In the genomic region with DNA sequence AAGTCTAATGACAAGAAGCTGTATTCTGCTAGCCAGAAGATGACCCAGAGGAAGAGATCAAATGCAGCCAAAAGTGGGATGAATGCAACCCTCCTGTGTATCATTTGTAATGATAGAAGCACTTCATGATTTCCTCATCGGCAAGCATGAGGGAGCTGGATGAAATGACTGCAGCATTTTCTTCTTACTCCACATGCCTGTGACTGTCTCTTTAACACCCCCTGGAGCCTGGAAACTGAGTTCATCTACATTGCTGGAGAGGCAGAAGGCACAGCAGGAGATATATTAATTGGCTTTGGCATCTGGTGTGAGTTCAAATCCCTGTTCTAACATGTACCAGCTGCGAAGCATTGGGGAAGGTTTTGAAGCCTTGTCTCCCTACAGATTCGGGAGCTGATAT, we compare ENCODE assay signal across 22 cellular contexts. TPM values are rescaled to one million over a fixed set of nuclear protein-coding genes. Genes with fewer than 3 reads are reported as not detected.
DNase-seq lines count a peak whose midpoint lies in the region; TF ChIP-seq lines count a peak whose summit lies in the region.
"Had no signal": no experiment of that assay in that cellular context is flagged by ENCODE, and none has a peak within 500 bp of the region (broad histone marks: within the 10 kb centered on the region; RNA-seq: fewer than 3 reads in every experiment).

No MANE protein-coding gene starts in this region.

- H3K4me2 ChIP-seq in mesendoderm (ENCODE audit: low read length), result no peak overlapping the region
- H3K4me2 ChIP-seq: SK-N-SH had no signal

- no peaks in the 10 kb centered on the region for H3K4me1 Mint-ChIP-seq in activated T-helper 1 cell treated with anti-CD3 and anti-CD28 coated beads, Interleukin-12 subunit alpha, Interleukin-12 subunit beta, Interleukin-2, Interleukin-4 antibody, amounts not matched to agents 30 ng/mL and 10 ng/mL and 1 ng/mL, durations not matched to agents 14 hours and 24 hours and 36 hours (ENCODE audit: low read depth)

- no peak overlapping the region for H2BK15ac ChIP-seq in mesendoderm (replicated peaks; ENCODE audit: low read depth)

- TF ChIP-seq CTCF in AG09309 (IDR thresholded peaks at IDR 0.05; ENCODE audit: control insufficient read depth, insufficient read depth, low read depth, low read length, missing control alignments), result no peak
- TF ChIP-seq CTCF in cardiac fibroblast (IDR thresholded peaks at IDR 0.05; ENCODE audit: low read depth, low read length), result no peak
- no peak for TF ChIP-seq CTCF in Peyer's patch (IDR thresholded peaks at IDR 0.05)

- H3K79me2 ChIP-seq in mesendoderm (ENCODE audit: control insufficient read depth, insufficient read depth, low read length), result no peaks in the 10 kb centered on the region

- peaks cover 3% of the 10 kb centered on the region for H3K27me3 Mint-ChIP-seq in activated T-helper 1 cell treated with anti-CD3 and anti-CD28 coated beads, Interleukin-12 subunit alpha, Interleukin-12 subunit beta, Interleukin-2, Interleukin-4 antibody, amounts not matched to agents 30 ng/mL and 10 ng/mL and 1 ng/mL, durations not matched to agents 14 hours and 24 hours and 36 hours (ENCODE audit: insufficient read depth)

- no peak for TF ChIP-seq POLR2A in Peyer's patch (IDR thresholded peaks at IDR 0.05)

- H3K4ac ChIP-seq in mesendoderm (ENCODE audit: low read depth, low read length), result no peak overlapping the region

- H3K36me3 Mint-ChIP-seq in activated T-helper 1 cell treated with anti-CD3 and anti-CD28 coated beads, Interleukin-12 subunit alpha, Interleukin-12 subunit beta, Interleukin-2, Interleukin-4 antibody, amounts not matched to agents 30 ng/mL and 10 ng/mL and 1 ng/mL, durations not matched to agents 14 hours and 24 hours and 36 hours (ENCODE audit: low read depth), result no peaks in the 10 kb centered on the region

- H3K4me3 Mint-ChIP-seq in activated T-helper 1 cell treated with anti-CD3 and anti-CD28 coated beads, Interleukin-12 subunit alpha, Interleukin-12 subunit beta, Interleukin-2, Interleukin-4 antibody, amounts not matched to agents 30 ng/mL and 10 ng/mL and 1 ng/mL, durations not matched to agents 14 hours and 24 hours and 36 hours, result no peak overlapping the region
- H3K4me3 Mint-ChIP-seq: nephron progenitor cell; T-helper 2 cell treated with Interferon-gamma antibody and Interleukin-4, amounts not matched to agents 5 μg/mL and 100 μg/mL, for 36 hours had no signal

- no peaks in the 10 kb centered on the region for H3K9me3 ChIP-seq in Peyer's patch
- H3K9me3 ChIP-seq: SK-N-SH had no signal

- WGBS in mesendoderm (ENCODE audit: extremely low coverage, insufficient coverage, low lambda C conversion rate), result no CpG with 5 or more reads among the region's 3 CpGs

- H3K36me3 ChIP-seq in mesendoderm (ENCODE audit: control insufficient read depth, insufficient read depth, low read length) (no peaks in the 10 kb centered on the region), Peyer's patch (no peaks in the 10 kb centered on the region)
- H3K36me3 ChIP-seq: WERI-Rb-1 had no signal

- H3K9me3 Mint-ChIP-seq in activated T-helper 1 cell treated with anti-CD3 and anti-CD28 coated beads, Interleukin-12 subunit alpha, Interleukin-12 subunit beta, Interleukin-2, Interleukin-4 antibody, amounts not matched to agents 30 ng/mL and 10 ng/mL and 1 ng/mL, durations not matched to agents 14 hours and 24 hours and 36 hours, result peaks cover 21% of the 10 kb centered on the region

- H2BK120ac ChIP-seq in mesendoderm (ENCODE audit: low read depth, low read length), result no peak overlapping the region

- H3K27ac ChIP-seq in mesendoderm (ENCODE audit: low read depth, low read length) (no peak overlapping the region), Peyer's patch (no peak overlapping the region)
- H3K27ac ChIP-seq: coronary artery, foreskin keratinocyte, WERI-Rb-1 had no signal

- H3K27ac Mint-ChIP-seq in activated T-helper 1 cell treated with anti-CD3 and anti-CD28 coated beads, Interleukin-12 subunit alpha, Interleukin-12 subunit beta, Interleukin-2, Interleukin-4 antibody, amounts not matched to agents 30 ng/mL and 10 ng/mL and 1 ng/mL, durations not matched to agents 14 hours and 24 hours and 36 hours, result no peak overlapping the region
- H3K27ac Mint-ChIP-seq: activated T-helper 2 cell treated with anti-CD3 and anti-CD28 coated beads, Interferon-gamma antibody, Interleukin-2, Interleukin-4, amounts not matched to agents 10 μg/mL and 5 μg/mL and 100 μg/mL, durations not matched to agents 14 hours and 24 hours and 36 hours; T-helper 2 cell treated with Interferon-gamma antibody and Interleukin-4, amounts not matched to agents 5 μg/mL and 100 μg/mL, for 36 hours had no signal

- no peak overlapping the region for H4K8ac ChIP-seq in mesendoderm (ENCODE audit: low read depth, low read length)

- H3K27me3 ChIP-seq in mesendoderm (ENCODE audit: insufficient read depth, low read length, poor library complexity) (no peaks in the 10 kb centered on the region), Peyer's patch (no peaks in the 10 kb centered on the region)
- H3K27me3 ChIP-seq: foreskin keratinocyte had no signal

- H3K23ac ChIP-seq in mesendoderm (ENCODE audit: low read length), result no peak overlapping the region

- no peak overlapping the region for H2BK5ac ChIP-seq in mesendoderm (ENCODE audit: low read length)

- H3K18ac ChIP-seq in mesendoderm (ENCODE audit: low read length), result no peak overlapping the region

- DNase-seq in AG09309 (ENCODE audit: low read depth), result peak; percentile 37
- DNase-seq in NCI-H1694 treated with DMSO at 0.1 percent for 48 hours (lab: John Stamatoyannopoulos, UW), result peak; percentile 55
- DNase-seq in cardiac fibroblast (ENCODE audit: low read depth in 2 of 2), result peak; percentile 5 to 7
- peak; percentile 42 for DNase-seq in mesendoderm
- DNase-seq in activated T-helper 1 cell treated with anti-CD3 and anti-CD28 coated beads, Interleukin-12 subunit alpha, Interleukin-12 subunit beta, Interleukin-2, Interleukin-4 antibody, amounts not matched to agents 30 ng/mL and 10 ng/mL and 1 ng/mL, durations not matched to agents 14 hours and 24 hours and 36 hours (ENCODE audit: low spot score), result no peak
- no peak for DNase-seq in NCI-H345 (lab: John Stamatoyannopoulos, UW)
- no peak for DNase-seq in Peyer's patch
- no peak for DNase-seq in NCI-H2081 treated with DMSO at 0.1 percent for 48 hours (lab: John Stamatoyannopoulos, UW)
- DNase-seq: activated CD8-positive, alpha-beta memory T cell treated with anti-CD3 and anti-CD28 coated beads, Interleukin-2, amount 50 U/mL, for 4 hours; Karpas-422; left ventricle myocardium superior; NCI-H187; NCI-H510A treated with DMSO at 0.1 percent for 48 hours; nephron progenitor cell; RPMI8226; SK-N-SH; substantia nigra; WERI-Rb-1 had no signal

- H3K4me3 ChIP-seq in AG09309 (ENCODE audit: control insufficient read depth, low read depth, low read length) (no peak overlapping the region), cardiac fibroblast (replicated peaks in 1 of 2; ENCODE audit: low read depth in 2 of 2, low read length in 2 of 2) (no peak overlapping the region), mesendoderm (ENCODE audit: low read length) (no peak overlapping the region), Peyer's patch (no peak overlapping the region)
- H3K4me3 ChIP-seq: coronary artery had no signal

- no peaks in the 10 kb centered on the region for H3K79me1 ChIP-seq in mesendoderm (ENCODE audit: low read length)

- intact Hi-C loops in activated T-helper 1 cell treated with anti-CD3 and anti-CD28 coated beads, Interleukin-12 subunit alpha, Interleukin-12 subunit beta, Interleukin-2, Interleukin-4 antibody, amounts not matched to agents 30 ng/mL and 10 ng/mL and 1 ng/mL, durations not matched to agents 14 hours and 24 hours and 36 hours (cut with micrococcal nuclease), result loop anchor here (5.0 kb wide), 1 partner anchor 618 kb away; no protein-coding TSS in a partner anchor

- H3K56ac ChIP-seq in mesendoderm (ENCODE audit: low read length), result no peak overlapping the region

- no peak overlapping the region for H3K9ac ChIP-seq in mesendoderm (ENCODE audit: low read length)
- H3K9ac ChIP-seq: SK-N-SH had no signal

- no peaks in the 10 kb centered on the region for H3K4me1 ChIP-seq in mesendoderm (ENCODE audit: control insufficient read depth, low read depth, low read length)
- no peaks in the 10 kb centered on the region for H3K4me1 ChIP-seq in Peyer's patch
- H3K4me1 ChIP-seq: foreskin keratinocyte had no signal

- no peak overlapping the region for H4K5ac ChIP-seq in mesendoderm (ENCODE audit: low read length)

- no peak overlapping the region for H2AK5ac ChIP-seq in mesendoderm (ENCODE audit: low read length)

RNA-seq across cellular contexts. Expression of gene ID2, which starts 37.7 kb away (rescaled TPM):
- polyA plus RNA-seq in mesendoderm (2013, experiment 1 of 2), result 96.4 TPM
- polyA plus RNA-seq in mesendoderm (2013, experiment 2 of 2), result 94.7 TPM
- 301 and 306 TPM in 2 replicates for total RNA-seq in activated T-helper 1 cell treated with anti-CD3 and anti-CD28 coated beads, Interleukin-12 subunit alpha, Interleukin-12 subunit beta, Interleukin-2, Interleukin-4 antibody, amounts not matched to agents 30 ng/mL and 10 ng/mL and 1 ng/mL, durations not matched to agents 14 hours and 24 hours and 36 hours
- 100 to 1,000 TPM; 143 to 391 (median 188) TPM for total RNA-seq in Peyer's patch

Comparison
In these comparisons a context has a peak if more than half of its experiments do, and no peak if none do; other contexts are left out.
1. DNase-seq: peak in AG09309 (single experiment), NCI-H1694 treated with DMSO at 0.1 percent for 48 hours (single experiment), cardiac fibroblast (2 of 2) and mesendoderm (single experiment); none in activated T-helper 1 cell treated with anti-CD3 and anti-CD28 coated beads, Interleukin-12 subunit alpha, Interleukin-12 subunit beta, Interleukin-2, Interleukin-4 antibody, amounts not matched to agents 30 ng/mL and 10 ng/mL and 1 ng/mL, durations not matched to agents 14 hours and 24 hours and 36 hours (single experiment), NCI-H345 (single experiment), Peyer's patch (0 of 3) and NCI-H2081 treated with DMSO at 0.1 percent for 48 hours (single experiment).